25 cellular contexts compared by ENCODE assay signal in the genomic region with DNA sequence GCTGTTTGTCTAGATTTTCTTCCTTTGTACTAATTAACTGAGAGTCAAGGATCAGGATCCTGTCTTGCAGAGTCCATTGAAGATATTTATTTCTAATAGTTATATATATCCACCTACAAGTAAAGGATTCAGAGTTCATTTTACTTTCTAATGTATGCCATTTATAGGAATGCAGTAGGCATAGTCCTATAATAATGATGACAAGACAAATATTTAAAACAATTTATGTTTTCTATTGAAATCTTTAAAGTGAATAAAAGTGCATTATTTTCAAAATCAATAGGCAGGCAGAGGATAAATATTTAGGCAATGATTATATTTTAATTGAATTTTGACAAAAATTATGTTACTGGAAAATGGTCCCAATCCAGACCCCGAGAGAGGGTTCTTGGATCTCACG.
"Had no signal": no experiment of that assay in that cellular context is flagged by ENCODE, and none has a peak within 500 bp of the region (broad histone marks: within the 10 kb centered on the region; RNA-seq: fewer than 3 reads in every experiment).

No MANE protein-coding gene starts in this region.

- H3K4me3 ChIP-seq: colonic mucosa, esophagus squamous epithelium, gastrocnemius medialis, heart right ventricle, left lung, lower lobe of right lung had no signal

- H3K27me3 ChIP-seq: colonic mucosa, esophagus squamous epithelium, gastrocnemius medialis, heart right ventricle, left lung had no signal

- H3K4me1 ChIP-seq: colonic mucosa, esophagus squamous epithelium, gastrocnemius medialis, heart right ventricle, left lung, lower lobe of right lung had no signal

- ATAC-seq: effector memory CD8-positive, alpha-beta T cell; esophagus mucosa; gastrocnemius medialis; heart right ventricle; left cardiac atrium; left lung; left ventricle myocardium superior; lower lobe of right lung had no signal

- H3K27ac ChIP-seq: colonic mucosa, epithelial cell of prostate, esophagus squamous epithelium, gastrocnemius medialis, heart right ventricle, left lung, lower lobe of right lung had no signal

- H3K36me3 ChIP-seq: colonic mucosa, esophagus squamous epithelium, gastrocnemius medialis, heart right ventricle, left lung, lower lobe of right lung had no signal

- FAIRE-seq: endometrium, islet of Langerhans, keratinocyte had no signal

- DNase-seq: colonic mucosa; cortex of kidney; effector CD8-positive, alpha-beta T cell; effector memory CD8-positive, alpha-beta T cell; endodermal cell; erythroblast; esophagus squamous epithelium; foreskin fibroblast; foreskin melanocyte; gastrocnemius medialis; glutamatergic neuron; head of caudate nucleus; heart right ventricle; hippocampal formation; left cardiac atrium; left ventricle myocardium superior; lower lobe of right lung; mesenchymal stem cell; midbrain had no signal

- H3K9me3 ChIP-seq: colonic mucosa, esophagus squamous epithelium, gastrocnemius medialis, lower lobe of right lung had no signal
